In the genomic region with DNA sequence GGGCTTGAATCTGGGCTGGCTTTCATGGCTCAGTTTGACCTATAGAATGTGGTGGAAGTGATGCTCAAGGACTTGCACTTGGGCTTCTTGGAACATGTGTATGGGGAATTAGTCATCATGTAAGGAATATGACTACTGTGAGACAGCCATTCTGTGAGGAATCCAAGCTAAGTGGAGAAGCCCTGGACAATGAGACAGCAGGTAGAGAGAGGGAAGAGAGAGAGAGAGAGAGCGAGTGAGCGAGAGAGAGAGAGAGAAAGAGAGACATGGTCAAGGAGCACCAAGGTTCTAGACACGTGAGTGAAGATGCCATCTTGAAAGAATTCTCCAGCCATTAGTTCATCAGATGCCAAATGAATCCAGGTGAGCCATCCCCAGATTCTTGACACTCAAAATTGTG, we compare ENCODE assay signal across 16 cellular contexts.
"Had no signal": no experiment of that assay in that cellular context is flagged by ENCODE, and none has a peak within 500 bp of the region (broad histone marks: within the 10 kb centered on the region; RNA-seq: fewer than 3 reads in every experiment).

No MANE protein-coding gene starts in this region.

- H3K27ac ChIP-seq: left lung, prostate gland, thoracic aorta had no signal

- H3K4me3 ChIP-seq: left lung, lung, prostate gland, thoracic aorta had no signal

- ATAC-seq: left lung; naive thymus-derived CD4-positive, alpha-beta T cell had no signal

- H3K9me3 ChIP-seq: left lung, prostate gland, thoracic aorta had no signal

- DNase-seq: activated CD4-positive, alpha-beta T cell treated with anti-CD3 and anti-CD28 coated beads for 1 hour; activated gamma-delta T cell treated with Interleukin-2 at 50 U/mL for 16 hours; activated T-cell treated with anti-CD3 and anti-CD28 coated beads, Interleukin-2, amount 50 U/mL, for 1 hour; aorta; central memory CD4-positive, alpha-beta T cell; dermis blood vessel endothelial cell; effector CD8-positive, alpha-beta T cell; erythroblast; left lung; naive thymus-derived CD4-positive, alpha-beta T cell; stimulated activated CD4-positive, alpha-beta T cell treated with anti-CD3 and anti-CD28 coated beads, Interleukin-4, amount 100 ng/mL, for 24 hours; stimulated activated naive CD4-positive, alpha-beta T cell treated with Interleukin-2 at 50 U/mL for 16 hours; T-helper 1 cell had no signal

- H3K27me3 ChIP-seq: left lung had no signal

- H3K4me1 ChIP-seq: left lung, prostate gland had no signal

- H3K36me3 ChIP-seq: left lung, prostate gland, thoracic aorta had no signal
